Comparison of ENCODE assay signal across 17 cellular contexts in genomic region chr2:213723051-213723560, GRCh38.
DNase-seq lines count a peak whose midpoint lies in the region; ATAC-seq, FAIRE-seq and TF ChIP-seq lines count a peak whose summit lies in the region.
"Had no signal": no experiment of that assay in that cellular context is flagged by ENCODE, and none has a peak within 500 bp of the region (broad histone marks: within the 10 kb centered on the region; RNA-seq: fewer than 3 reads in every experiment).

No MANE protein-coding gene starts in this region.

- no peak for FAIRE-seq in H1 (lab: Jason Lieb, UNC)
- FAIRE-seq: K562 had no signal

- no peaks in the 10 kb centered on the region for H3K9me2 ChIP-seq in GM23338 (ENCODE audit: insufficient read depth)

- H4K20me1 ChIP-seq in GM23338 (replicated peaks; ENCODE audit: insufficient read depth) (no peaks in the 10 kb centered on the region), H1 (replicated peaks in 1 of 2; ENCODE audit: control insufficient read depth in 1 of 2, insufficient read depth in 2 of 2, low read length in 2 of 2) (no peaks in the 10 kb centered on the region)

- H3K18ac ChIP-seq in H1 (ENCODE audit: extremely low read depth, low read length) (no peak overlapping the region), neuronal stem cell (ENCODE audit: low read length) (no peak overlapping the region)

- H3K27ac ChIP-seq in GM23338 (ENCODE audit: low read depth) (peak overlapping the region; percentile 65; the same call in 1 of the 2 replicates), H1 (ENCODE audit: low read depth, low read length) (no peak overlapping the region), neuronal stem cell (replicated peaks; ENCODE audit: low read length) (no peak overlapping the region)
- H3K27ac ChIP-seq: GM23248 had no signal

- no peak overlapping the region for H4K91ac ChIP-seq in H1 (replicated peaks; ENCODE audit: insufficient read length, low read length)
- H4K91ac ChIP-seq in neuronal stem cell (ENCODE audit: low read depth, low read length, poor library complexity) = no peak overlapping the region

- H3K4me3 ChIP-seq in GM23338 = no peak overlapping the region
- H3K4me3 ChIP-seq in H1 (ENCODE audit: extremely low read depth in 1 of 4, insufficient read depth in 2 of 4, low read depth in 3 of 4, low read length in 4 of 4) = no peak overlapping the region
- H3K4me3 ChIP-seq in neuronal stem cell (ENCODE audit: low read length in 2 of 2) = no peak overlapping the region
- H3K4me3 ChIP-seq: GM23248, K562 had no signal

- H3K79me2 ChIP-seq in GM23338 (replicated peaks; ENCODE audit: insufficient read depth) (no peaks in the 10 kb centered on the region), H1 (ENCODE audit: control insufficient read depth in 1 of 2, insufficient read depth in 2 of 2, low read length in 2 of 2) (no peaks in the 10 kb centered on the region)

- H3K23ac ChIP-seq in H1 (ENCODE audit: insufficient read length) = no peak overlapping the region
- no peak overlapping the region for H3K23ac ChIP-seq in neuronal stem cell (ENCODE audit: low read depth, low read length, poor library complexity)

- H2BK120ac ChIP-seq in H1 (replicated peaks; ENCODE audit: low read depth, low read length) = no peak overlapping the region
- H2BK120ac ChIP-seq in neuronal stem cell (ENCODE audit: low read depth, low read length) = no peak overlapping the region

- H2BK12ac ChIP-seq in H1 (ENCODE audit: low read depth, low read length) (no peak overlapping the region), neuronal stem cell (ENCODE audit: low read length) (no peak overlapping the region)

- no peaks in the 10 kb centered on the region for H3K23me2 ChIP-seq in H1 (ENCODE audit: low read depth, low read length)

- H3K9me3 Mint-ChIP-seq in GM23338 = peaks cover 11% of the 10 kb centered on the region; the same call in 2 of the 3 replicates
- H3K9me3 Mint-ChIP-seq in nephron progenitor cell = peaks cover 4% of the 10 kb centered on the region

- peaks cover 18% of the 10 kb centered on the region for H3K4me1 ChIP-seq in GM23338 (ENCODE audit: insufficient read depth)
- H3K4me1 ChIP-seq in H1 (replicated peaks in 1 of 4; ENCODE audit: control insufficient read depth in 3 of 4, insufficient read depth in 4 of 4, low read length in 3 of 4) = peaks cover 0 to 7% (median 2%) of the 10 kb centered on the region in 4 experiments; a peak in 3 of 7 replicates
- H3K4me1 ChIP-seq in neuronal stem cell (ENCODE audit: control insufficient read depth in 2 of 2, insufficient read depth in 1 of 2, low read depth in 1 of 2, low read length in 2 of 2) = no peaks in the 10 kb centered on the region

- POLR2A ChIA-PET in H1 (lab: Charles Lee; ENCODE audit: partially characterized antibody) = no interaction called here

- H3K36me3 ChIP-seq in GM23338 (ENCODE audit: insufficient read depth) = no peaks in the 10 kb centered on the region
- no peaks in the 10 kb centered on the region for H3K36me3 ChIP-seq in H1 (ENCODE audit: control insufficient read depth in 2 of 4, insufficient read depth in 4 of 4, low read length in 3 of 4)
- H3K36me3 ChIP-seq in neuronal stem cell (replicated peaks in 1 of 2; ENCODE audit: control insufficient read depth in 2 of 2, insufficient read depth in 2 of 2, low read length in 2 of 2) = no peaks in the 10 kb centered on the region

- TF ChIP-seq CTCF in GM23338 (conservative IDR thresholded peaks at IDR 0.05; ENCODE audit: low read depth in 2 of 2) (peak; percentile 27 to 38; a peak in 3 of 4 replicates), H1 (IDR thresholded peaks at IDR 0.05; ENCODE audit: control extremely low read depth in 1 of 3, insufficient read depth in 1 of 3, low read depth in 1 of 3, low read length in 3 of 3) (peak in 1 of 3 experiments; percentile 20; a peak in 1 of 4 replicates), nephron progenitor cell (IDR thresholded peaks at IDR 0.05) (no peak)

- 88% methylated on average over 2 of the region's 2 CpGs; no CpG with 5 or more reads in 1 of the 2 experiments for WGBS in H1 (ENCODE audit: extremely low coverage in 1 of 2, insufficient coverage in 1 of 2, insufficient read length in 1 of 2, insufficient replicate concordance in 2 of 2, low coverage in 1 of 2, low lambda C conversion rate in 2 of 2, missing lambda C conversion rate in 1 of 2), 2 experiments
- no CpG with 5 or more reads among the region's 2 CpGs for WGBS in neuronal stem cell (ENCODE audit: extremely low coverage in 2 of 2, insufficient read length in 2 of 2, insufficient replicate concordance in 1 of 2), 2 donors

- H3K4ac ChIP-seq in H1 (replicated peaks; ENCODE audit: insufficient read length, low read depth, low read length) (no peak overlapping the region), neuronal stem cell (ENCODE audit: low read length) (no peak overlapping the region)

- peak; percentile 12 for DNase-seq in GM23338 (ENCODE audit: low spot score)
- DNase-seq in NCI-H82 (lab: John Stamatoyannopoulos, UW) = peak; percentile 94
- no peak for DNase-seq in H1 (ENCODE audit: low read depth in 1 of 2, low spot score in 2 of 2)
- DNase-seq in neuronal stem cell (ENCODE audit: low spot score) = no peak
- DNase-seq in NCI-H187 treated with DMSO at 0.1 percent for 48 hours (lab: John Stamatoyannopoulos, UW) = no peak
- no peak for DNase-seq in nephron progenitor cell
- DNase-seq: CD8-positive, alpha-beta T cell; NCI-H1436 treated with DMSO at 0.1 percent for 48 hours; NCI-H2081 treated with DMSO at 0.1 percent for 48 hours; NCI-H2227 treated with DMSO at 0.1 percent for 48 hours; NCI-H748 treated with DMSO at 0.1 percent for 48 hours; SHP77 treated with DMSO at 0.1 percent for 48 hours had no signal

- no peak overlapping the region for H3K9ac ChIP-seq in H1 (replicated peaks in 1 of 4; ENCODE audit: extremely low read depth in 1 of 4, low read depth in 3 of 4, low read length in 3 of 4)
- H3K9ac ChIP-seq in neuronal stem cell (ENCODE audit: low read depth, low read length, poor library complexity) = no peak overlapping the region
- H3K9ac ChIP-seq: GM23248 had no signal

- no peak for TF ChIP-seq POLR2A in H1 (IDR thresholded peaks at IDR 0.05; ENCODE audit: control extremely low read depth in 1 of 2, low read depth in 2 of 2, low read length in 2 of 2)

- H3K9me3 ChIP-seq in H1 (ENCODE audit: insufficient read depth in 2 of 2, low read depth in 1 of 2, low read length in 1 of 2) = no peaks in the 10 kb centered on the region; a peak in 1 of 4 replicates
- no peaks in the 10 kb centered on the region for H3K9me3 ChIP-seq in neuronal stem cell (replicated peaks in 1 of 2; ENCODE audit: control insufficient read depth in 2 of 2, insufficient read depth in 1 of 2, low read depth in 1 of 2, low read length in 2 of 2)

- peak overlapping the region; percentile 19 for H3K27ac Mint-ChIP-seq in GM23338
- H3K27ac Mint-ChIP-seq in nephron progenitor cell = no peak overlapping the region
- H3K27ac Mint-ChIP-seq: B cell; CD8-positive, alpha-beta T cell had no signal

- H2BK5ac ChIP-seq in H1 (ENCODE audit: low read depth, low read length) (no peak overlapping the region; the same call in 1 of the 2 replicates), neuronal stem cell (ENCODE audit: low read length) (no peak overlapping the region)

- H2AFZ ChIP-seq in GM23338 (peak overlapping the region; percentile 64; the same call in 1 of the 2 replicates), H1 (ENCODE audit: low read length) (no peak overlapping the region; the same call in 1 of the 2 replicates), neuronal stem cell (ENCODE audit: low read length) (peak overlapping the region; percentile 55)
- H2AFZ ChIP-seq: GM23248 had no signal

- H2AK5ac ChIP-seq in H1 (ENCODE audit: low read depth, low read length) = no peak overlapping the region
- H2AK5ac ChIP-seq in neuronal stem cell (ENCODE audit: low read depth, low read length) = no peak overlapping the region

- H3K4me2 ChIP-seq in GM23338 (0 out of 2 replicates have a peak overlapping the region, but pooled peaks have one; percentile 33), H1 (ENCODE audit: insufficient read depth in 1 of 2, low read depth in 2 of 2, low read length in 2 of 2) (no peak overlapping the region), neuronal stem cell (ENCODE audit: insufficient read depth, low read length, poor library complexity, severe bottlenecking) (no peak overlapping the region)

- ATAC-seq in GM23338 (peak; percentile 54), HG03135 (IDR thresholded peaks at IDR 0.05; ENCODE audit: unreplicated experiment) (no peak), HG03469 (IDR thresholded peaks at IDR 0.05; ENCODE audit: unreplicated experiment) (no peak)
- ATAC-seq: CD8-positive, alpha-beta T cell; K562 had no signal

- H3K56ac ChIP-seq in H1 (replicated peaks; ENCODE audit: insufficient read length, low read depth, low read length) = no peak overlapping the region

- no peaks in the 10 kb centered on the region for H3K27me3 ChIP-seq in GM23338 (ENCODE audit: insufficient read depth)
- H3K27me3 ChIP-seq in H1 (replicated peaks in 1 of 4; ENCODE audit: control insufficient read depth in 3 of 4, extremely low read depth in 1 of 4, insufficient read depth in 3 of 4, low read length in 3 of 4) = no peaks in the 10 kb centered on the region
- H3K27me3 ChIP-seq in neuronal stem cell (ENCODE audit: control insufficient read depth in 3 of 3, insufficient read depth in 3 of 3, low read depth in 1 of 3, low read length in 3 of 3) = no peaks in the 10 kb centered on the region

- H3K4me3 Mint-ChIP-seq in GM23338 (no peak overlapping the region), nephron progenitor cell (no peak overlapping the region)
- H3K4me3 Mint-ChIP-seq: B cell; CD8-positive, alpha-beta T cell had no signal

- H3K14ac ChIP-seq in H1 (ENCODE audit: insufficient read length) = no peak overlapping the region
- H3K14ac ChIP-seq in neuronal stem cell (ENCODE audit: low read length) = no peak overlapping the region

- H4K8ac ChIP-seq in H1 (ENCODE audit: extremely low read depth, insufficient read depth, low read length) = no peak overlapping the region
- no peak overlapping the region for H4K8ac ChIP-seq in neuronal stem cell (ENCODE audit: low read depth, low read length)

- H3K79me1 ChIP-seq in H1 (ENCODE audit: low read depth, low read length) (no peaks in the 10 kb centered on the region), neuronal stem cell (ENCODE audit: low read depth, low read length) (no peaks in the 10 kb centered on the region)

- H3K27me3 Mint-ChIP-seq in GM23338 (ENCODE audit: insufficient read depth, low read depth, poor library complexity) (peaks cover 2% of the 10 kb centered on the region), nephron progenitor cell (ENCODE audit: low read depth, poor library complexity) (no peaks in the 10 kb centered on the region)
- H3K27me3 Mint-ChIP-seq: B cell had no signal

- CTCF ChIA-PET in H1 (lab: Charles Lee; ENCODE audit: partially characterized antibody) = interaction anchor here (0.6 to 1.7 kb wide), 4 partner anchors 9 to 911 kb away, joined by 3 to 8 read pairs (median 4); no protein-coding TSS in a partner anchor

- no peak for TF ChIP-seq RAD21 in H1 (IDR thresholded peaks at IDR 0.05 in 1 of 2, conservative IDR thresholded peaks at IDR 0.05 in 1 of 2; ENCODE audit: low read depth in 2 of 2, low read length in 2 of 2)

- no peak overlapping the region for H2BK20ac ChIP-seq in H1 (ENCODE audit: low read length)

- H3K4me1 Mint-ChIP-seq in GM23338 (peaks cover 20% of the 10 kb centered on the region), nephron progenitor cell (no peaks in the 10 kb centered on the region)
- H3K4me1 Mint-ChIP-seq: B cell had no signal

- H3K36me3 Mint-ChIP-seq in GM23338 (ENCODE audit: low read depth) = peaks cover 9% of the 10 kb centered on the region; the same call in 1 of the 3 replicates
- H3K36me3 Mint-ChIP-seq in nephron progenitor cell (ENCODE audit: low read depth) = no peaks in the 10 kb centered on the region
- H3K36me3 Mint-ChIP-seq: CD8-positive, alpha-beta T cell had no signal

- no peak overlapping the region for H4K5ac ChIP-seq in H1 (ENCODE audit: insufficient read length, low read depth, low read length)

- no peak for TF ChIP-seq EP300 in H1 (IDR thresholded peaks at IDR 0.05; ENCODE audit: borderline replicate concordance in 1 of 2, low read depth in 2 of 2, low read length in 2 of 2)

- H2BK15ac ChIP-seq in H1 (ENCODE audit: low read length) = no peak overlapping the region
- H2BK15ac ChIP-seq in neuronal stem cell (ENCODE audit: low read length) = no peak overlapping the region

- H3F3A ChIP-seq in GM23338 (replicated peaks; ENCODE audit: low read depth) = no peaks in the 10 kb centered on the region

Comparison
In these comparisons a context has a peak if more than half of its experiments do, and no peak if none do; other contexts are left out.
1. DNase-seq: peak in GM23338 (single experiment) and NCI-H82 (single experiment); none in H1 (0 of 2), neuronal stem cell (single experiment), NCI-H187 treated with DMSO at 0.1 percent for 48 hours (single experiment) and nephron progenitor cell (single experiment).